1 cellular context compared by ENCODE assay signal in genomic region chr19:49814010-49814409, GRCh38.
TF ChIP-seq lines count a peak whose summit lies in the region.

No MANE protein-coding gene starts in this region.

TF ChIP-seq in HepG2, 621 proteins besides CTCF, POLR2A, EP300 and RAD21:
- TF ChIP-seq SNAPC2 (CRISPR knock-in tag; IDR thresholded peaks at IDR 0.05) (no peak), THAP7 (CRISPR knock-in tag; IDR thresholded peaks at IDR 0.05) (no peak), NFKBIZ (CRISPR knock-in tag; IDR thresholded peaks at IDR 0.05) (no peak), MAZ (IDR thresholded peaks at IDR 0.05; ENCODE audit: borderline replicate concordance, low read depth, low read length) (no peak), MAZ (CRISPR knock-in tag; IDR thresholded peaks at IDR 0.05; ENCODE audit: low read depth) (no peak), PAWR (CRISPR knock-in tag; IDR thresholded peaks at IDR 0.05; ENCODE audit: borderline replicate concordance) (no peak), SKI (IDR thresholded peaks at IDR 0.05; ENCODE audit: partially characterized antibody) (no peak), ZBTB42 (CRISPR knock-in tag; IDR thresholded peaks at IDR 0.05) (no peak), SRSF1 (optimal IDR thresholded peaks at IDR 0.05; ENCODE audit: low read depth, low read length) (no peak), ZFP36L2 (CRISPR knock-in tag; IDR thresholded peaks at IDR 0.05) (no peak), ZNF30 (CRISPR knock-in tag; IDR thresholded peaks at IDR 0.05) (no peak), ZNF333 (CRISPR knock-in tag; IDR thresholded peaks at IDR 0.05; ENCODE audit: borderline replicate concordance) (no peak), HNRNPUL1 (IDR thresholded peaks at IDR 0.05; ENCODE audit: low read depth, low read length) (no peak), GTF3A (CRISPR knock-in tag; conservative IDR thresholded peaks at IDR 0.05) (no peak), ZEB1 (IDR thresholded peaks at IDR 0.05; ENCODE audit: insufficient replicate concordance, low read depth) (no peak), MED1 (CRISPR knock-in tag; IDR thresholded peaks at IDR 0.05) (no peak), ZNF570 (CRISPR knock-in tag; IDR thresholded peaks at IDR 0.05; ENCODE audit: borderline replicate concordance) (no peak)
- TF ChIP-seq, protein P1, sequence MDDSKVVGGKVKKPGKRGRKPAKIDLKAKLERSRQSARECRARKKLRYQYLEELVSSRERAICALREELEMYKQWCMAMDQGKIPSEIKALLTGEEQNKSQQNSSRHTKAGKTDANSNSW (CRISPR knock-in tag; IDR thresholded peaks at IDR 0.05; ENCODE audit: borderline replicate concordance), result no peak
- TF ChIP-seq, protein P2, sequence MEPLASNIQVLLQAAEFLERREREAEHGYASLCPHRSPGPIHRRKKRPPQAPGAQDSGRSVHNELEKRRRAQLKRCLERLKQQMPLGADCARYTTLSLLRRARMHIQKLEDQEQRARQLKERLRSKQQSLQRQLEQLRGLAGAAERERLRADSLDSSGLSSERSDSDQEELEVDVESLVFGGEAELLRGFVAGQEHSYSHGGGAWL (CRISPR knock-in tag; IDR thresholded peaks at IDR 0.05), result no peak
- TF ChIP-seq, protein P3, sequence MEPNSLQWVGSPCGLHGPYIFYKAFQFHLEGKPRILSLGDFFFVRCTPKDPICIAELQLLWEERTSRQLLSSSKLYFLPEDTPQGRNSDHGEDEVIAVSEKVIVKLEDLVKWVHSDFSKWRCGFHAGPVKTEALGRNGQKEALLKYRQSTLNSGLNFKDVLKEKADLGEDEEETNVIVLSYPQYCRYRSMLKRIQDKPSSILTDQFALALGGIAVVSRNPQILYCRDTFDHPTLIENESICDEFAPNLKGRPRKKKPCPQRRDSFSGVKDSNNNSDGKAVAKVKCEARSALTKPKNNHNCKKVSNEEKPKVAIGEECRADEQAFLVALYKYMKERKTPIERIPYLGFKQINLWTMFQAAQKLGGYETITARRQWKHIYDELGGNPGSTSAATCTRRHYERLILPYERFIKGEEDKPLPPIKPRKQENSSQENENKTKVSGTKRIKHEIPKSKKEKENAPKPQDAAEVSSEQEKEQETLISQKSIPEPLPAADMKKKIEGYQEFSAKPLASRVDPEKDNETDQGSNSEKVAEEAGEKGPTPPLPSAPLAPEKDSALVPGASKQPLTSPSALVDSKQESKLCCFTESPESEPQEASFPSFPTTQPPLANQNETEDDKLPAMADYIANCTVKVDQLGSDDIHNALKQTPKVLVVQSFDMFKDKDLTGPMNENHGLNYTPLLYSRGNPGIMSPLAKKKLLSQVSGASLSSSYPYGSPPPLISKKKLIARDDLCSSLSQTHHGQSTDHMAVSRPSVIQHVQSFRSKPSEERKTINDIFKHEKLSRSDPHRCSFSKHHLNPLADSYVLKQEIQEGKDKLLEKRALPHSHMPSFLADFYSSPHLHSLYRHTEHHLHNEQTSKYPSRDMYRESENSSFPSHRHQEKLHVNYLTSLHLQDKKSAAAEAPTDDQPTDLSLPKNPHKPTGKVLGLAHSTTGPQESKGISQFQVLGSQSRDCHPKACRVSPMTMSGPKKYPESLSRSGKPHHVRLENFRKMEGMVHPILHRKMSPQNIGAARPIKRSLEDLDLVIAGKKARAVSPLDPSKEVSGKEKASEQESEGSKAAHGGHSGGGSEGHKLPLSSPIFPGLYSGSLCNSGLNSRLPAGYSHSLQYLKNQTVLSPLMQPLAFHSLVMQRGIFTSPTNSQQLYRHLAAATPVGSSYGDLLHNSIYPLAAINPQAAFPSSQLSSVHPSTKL (CRISPR knock-in tag; IDR thresholded peaks at IDR 0.05), result no peak
TF ChIP-seq in HepG2: peak in this region for 0.
